ENCODE assay signal across 7 cellular contexts in genomic region chr12:103548622-103549601, GRCh38.
A peak's percentile ranks its signal among the peaks of the same experiment; 100 is the strongest.
DNase-seq lines count a peak whose midpoint lies in the region; ATAC-seq lines count a peak whose summit lies in the region.

No MANE protein-coding gene starts in this region.

- ATAC-seq in GM18498 (IDR thresholded peaks at IDR 0.05; ENCODE audit: unreplicated experiment) (peak; percentile 74), HG03064 (IDR thresholded peaks at IDR 0.05; ENCODE audit: low read depth, unreplicated experiment) (peak; percentile 66)

- DNase-seq in NCI-H2196 treated with DMSO at 0.1 percent for 48 hours (lab: John Stamatoyannopoulos, UW; ENCODE audit: unreplicated experiment) (peak; percentile 41), caudate nucleus (lab: John Stamatoyannopoulos, UW) (peak in 52 of 61 donors; percentile 0 to 76 (median 36)), kidney tubule cell (ENCODE audit: low spot score) (peak; percentile 73)
- peak; percentile 25 to 61 (median 50) for DNase-seq in activated CD4-positive, CD25-positive, alpha-beta regulatory T cell (lab: John Stamatoyannopoulos, UW)
- peak; percentile 62 to 65 for DNase-seq in stimulated activated CD4-positive, alpha-beta T cell treated with anti-CD3 and anti-CD28 coated beads, Interleukin-4, amount 100 ng/mL, for 48 hours (ENCODE audit: low read depth in 2 of 2)

- H3K27ac ChIP-seq in caudate nucleus (ENCODE audit: low read depth, low read length), result no peak overlapping the region
